In genomic region chrX:106901781-106902219, GRCh38 we compare ENCODE assay signal across 32 cellular contexts. TPM values are rescaled to one million over a fixed set of nuclear protein-coding genes. Genes with fewer than 3 reads are reported as not detected.
"Had no signal": no experiment of that assay in that cellular context is flagged by ENCODE, and none has a peak within 500 bp of the region (broad histone marks: within the 10 kb centered on the region; RNA-seq: fewer than 3 reads in every experiment).

No MANE protein-coding gene starts in this region.

- H3K4me1 ChIP-seq: foreskin keratinocyte had no signal

- ATAC-seq: activated CD4-positive, CD25-positive, alpha-beta regulatory T cell treated with anti-CD3 and anti-CD28 coated beads, Interleukin-2, amount 50 U/mL, for 24 hours; activated CD8-positive, alpha-beta T cell treated with anti-CD3 and anti-CD28 coated beads for 36 hours; activated T-cell treated with anti-CD3 and anti-CD28 coated beads, Interleukin-2, amount 50 U/mL, for 4 hours; activated T-helper 17 cell treated with anti-CD3 and anti-CD28 coated beads, Interleukin-2, amount 50 U/mL, for 72 hours; body of pancreas; effector memory CD8-positive, alpha-beta T cell; foreskin keratinocyte; gastrocnemius medialis; T-helper 17 cell had no signal

- FAIRE-seq: colon had no signal

- H3K27ac ChIP-seq: body of pancreas, esophagus muscularis mucosa, foreskin keratinocyte, gastrocnemius medialis, WERI-Rb-1 had no signal

- DNase-seq: activated B cell treated with CpG ODN at 0.5 μM for 24 hours; activated CD4-positive, alpha-beta T cell treated with anti-CD3 and anti-CD28 coated beads for 48 hours; activated CD4-positive, alpha-beta T cell treated with anti-CD3 and anti-CD28 coated beads, Interleukin-2, amount 50 U/mL, for 1 hour; activated CD4-positive, alpha-beta T cell treated with anti-CD3 and anti-CD28 coated beads, Interleukin-2, amount 50 U/mL, for 48 hours; activated CD8-positive, alpha-beta memory T cell treated with anti-CD3 and anti-CD28 coated beads for 24 hours; activated CD8-positive, alpha-beta T cell treated with anti-CD3 and anti-CD28 coated beads for 36 hours; activated effector memory CD4-positive, alpha-beta T cell treated with Interleukin-2 at 50 U/mL for 16 hours; activated gamma-delta T cell treated with Interleukin-2 at 50 U/mL for 16 hours; activated naive CD4-positive, alpha-beta T cell treated with anti-CD3 and anti-CD28 coated beads, Interleukin-2, amount 50 U/mL, for 16 hours; activated naive CD4-positive, alpha-beta T cell treated with Interleukin-2 at 50 U/mL for 16 hours; activated T-cell treated with anti-CD3 and anti-CD28 coated beads, Interleukin-2, amount 50 U/mL, for 4 hours; amniotic stem cell; anterior cingulate cortex; body of pancreas; caudate nucleus; cortex of kidney; dermis blood vessel endothelial cell; effector CD4-positive, alpha-beta T cell; effector memory CD8-positive, alpha-beta T cell; erythroblast; foreskin keratinocyte; gastrocnemius medialis; glutamatergic neuron; T-helper 1 cell; T-helper 17 cell; T1000; WERI-Rb-1 had no signal

- H3K9me3 ChIP-seq: body of pancreas, esophagus muscularis mucosa, gastrocnemius medialis had no signal

- H3K27me3 ChIP-seq: body of pancreas, esophagus muscularis mucosa, foreskin keratinocyte, gastrocnemius medialis had no signal

- H3K36me3 ChIP-seq: esophagus muscularis mucosa, gastrocnemius medialis, WERI-Rb-1 had no signal

- H3K4me3 ChIP-seq: body of pancreas, esophagus muscularis mucosa, gastrocnemius medialis had no signal

RNA-seq across cellular contexts. Expression of gene RIPPLY1, which starts 1.3 kb away (rescaled TPM):
- total RNA-seq: activated B cell treated with CpG ODN at 0.5 μM for 24 hours; activated CD8-positive, alpha-beta T cell treated with anti-CD3 and anti-CD28 coated beads for 36 hours; activated T-cell treated with anti-CD3 and anti-CD28 coated beads, Interleukin-2, amount 50 U/mL, for 4 hours; activated T-helper 17 cell treated with anti-CD3 and anti-CD28 coated beads, Interleukin-2, amount 50 U/mL, for 72 hours; body of pancreas; chondrocyte; dermis blood vessel endothelial cell; esophagus muscularis mucosa; foreskin keratinocyte; gastrocnemius medialis; T-helper 17 cell had no signal
- polyA plus RNA-seq: foreskin keratinocyte had no signal

RNA-seq across cellular contexts. Expression of gene CLDN2, which starts 18.4 kb away (rescaled TPM):
- total RNA-seq: activated B cell treated with CpG ODN at 0.5 μM for 24 hours; activated CD8-positive, alpha-beta T cell treated with anti-CD3 and anti-CD28 coated beads for 36 hours; activated T-cell treated with anti-CD3 and anti-CD28 coated beads, Interleukin-2, amount 50 U/mL, for 4 hours; activated T-helper 17 cell treated with anti-CD3 and anti-CD28 coated beads, Interleukin-2, amount 50 U/mL, for 72 hours; foreskin keratinocyte; T-helper 17 cell had no signal
- polyA plus RNA-seq: foreskin keratinocyte had no signal
